22 cellular contexts compared by ENCODE assay signal in genomic region chr3:59460068-59460467, GRCh38.
"Had no signal": no experiment of that assay in that cellular context is flagged by ENCODE, and none has a peak within 500 bp of the region (broad histone marks: within the 10 kb centered on the region; RNA-seq: fewer than 3 reads in every experiment).

No MANE protein-coding gene starts in this region.

- H3K27me3 Mint-ChIP-seq: dendritic cell treated with granulocyte-macrophage colony-stimulating factor and Interleukin-4, amounts not matched to agents 40 ng/mL and 50 ng/mL, for 4 days; effector memory CD8-positive, alpha-beta T cell had no signal

- DNase-seq: colonic mucosa; cortex of kidney; dermis blood vessel endothelial cell; dorsolateral prefrontal cortex; effector CD4-positive, alpha-beta T cell; effector CD8-positive, alpha-beta T cell; effector memory CD4-positive, alpha-beta T cell; effector memory CD8-positive, alpha-beta T cell; endodermal cell; erythroblast; esophagus squamous epithelium; foreskin fibroblast; foreskin keratinocyte; foreskin melanocyte; gastrocnemius medialis; glutamatergic neuron; head of caudate nucleus; heart left ventricle; heart right ventricle had no signal

- ATAC-seq: effector memory CD8-positive, alpha-beta T cell; esophagus mucosa; foreskin keratinocyte; gastrocnemius medialis; gastroesophageal sphincter; heart left ventricle; heart right ventricle had no signal

- H3K27ac Mint-ChIP-seq: dendritic cell treated with granulocyte-macrophage colony-stimulating factor and Interleukin-4, amounts not matched to agents 40 ng/mL and 50 ng/mL, for 4 days; effector memory CD8-positive, alpha-beta T cell; endodermal cell had no signal

- H3K4me3 Mint-ChIP-seq: dendritic cell treated with granulocyte-macrophage colony-stimulating factor and Interleukin-4, amounts not matched to agents 40 ng/mL and 50 ng/mL, for 4 days; effector memory CD8-positive, alpha-beta T cell; endodermal cell had no signal
